In genomic region chr10:29007748-29008610, GRCh38 we compare ENCODE assay signal across 25 cellular contexts.
DNase-seq lines count a peak whose midpoint lies in the region; ATAC-seq and TF ChIP-seq lines count a peak whose summit lies in the region.
"Had no signal": no experiment of that assay in that cellular context is flagged by ENCODE, and none has a peak within 500 bp of the region (broad histone marks: within the 10 kb centered on the region; RNA-seq: fewer than 3 reads in every experiment).

No MANE protein-coding gene starts in this region.

- peak overlapping the region; percentile 41 for H2AFZ ChIP-seq in osteoblast (ENCODE audit: low read length)

- H4K20me1 ChIP-seq in osteoblast (ENCODE audit: insufficient read depth, low read length) = no peaks in the 10 kb centered on the region

- H3K4me1 ChIP-seq in osteoblast (ENCODE audit: insufficient read depth, low read length) (peaks cover 8% of the 10 kb centered on the region), foreskin keratinocyte (no peaks in the 10 kb centered on the region)
- H3K4me1 ChIP-seq: heart left ventricle, prostate gland, thyroid gland had no signal

- H3K27ac ChIP-seq in osteoblast (ENCODE audit: low read depth, low read length) (peak overlapping the region; percentile 7), foreskin keratinocyte (no peak overlapping the region)
- H3K27ac ChIP-seq: heart left ventricle, prostate gland, thyroid gland had no signal

- no peaks in the 10 kb centered on the region for H3K36me3 ChIP-seq in osteoblast (ENCODE audit: insufficient read depth, low read length)
- H3K36me3 ChIP-seq: HAP-1, heart left ventricle, prostate gland, thyroid gland had no signal

- H3K79me2 ChIP-seq in osteoblast (ENCODE audit: insufficient read depth, low read length) = no peaks in the 10 kb centered on the region

- ATAC-seq in foreskin keratinocyte (no peak), HG03457 (IDR thresholded peaks at IDR 0.05; ENCODE audit: unreplicated experiment) (no peak), HG02623 (IDR thresholded peaks at IDR 0.05; ENCODE audit: unreplicated experiment) (no peak)
- no peak for ATAC-seq in activated CD8-positive, alpha-beta T cell treated with anti-CD3 and anti-CD28 coated beads, Interleukin-2, amount 10 ng/mL, durations not matched to agents 7 days and 5 days
- ATAC-seq: activated CD8-positive, alpha-beta T cell treated with anti-CD3 and anti-CD28 coated beads for 36 hours; heart left ventricle; naive thymus-derived CD8-positive, alpha-beta T cell; T-helper 17 cell; WTC11 had no signal

- H3K36me3 Mint-ChIP-seq in activated CD8-positive, alpha-beta T cell treated with anti-CD3 and anti-CD28 coated beads, Interleukin-2, amount 10 ng/mL, durations not matched to agents 7 days and 5 days (ENCODE audit: low read depth) = no peaks in the 10 kb centered on the region
- H3K36me3 Mint-ChIP-seq: activated naive CD4-positive, alpha-beta T cell treated with anti-CD3 and anti-CD28 coated beads, Interleukin-2, amount 50 U/mL, for 24 hours; CD4-positive, alpha-beta memory T cell; immature natural killer cell; naive thymus-derived CD8-positive, alpha-beta T cell had no signal

- H3K27me3 ChIP-seq in osteoblast (ENCODE audit: insufficient read depth, low read length) (no peaks in the 10 kb centered on the region), foreskin keratinocyte (peaks cover 3% of the 10 kb centered on the region)
- H3K27me3 ChIP-seq: heart left ventricle, thyroid gland had no signal

- H3K9me3 Mint-ChIP-seq in activated CD8-positive, alpha-beta T cell treated with anti-CD3 and anti-CD28 coated beads, Interleukin-2, amount 10 ng/mL, durations not matched to agents 7 days and 5 days (ENCODE audit: insufficient read depth) = no peaks in the 10 kb centered on the region
- H3K9me3 Mint-ChIP-seq: activated CD8-positive, alpha-beta T cell treated with anti-CD3 and anti-CD28 coated beads for 36 hours; activated naive CD4-positive, alpha-beta T cell treated with anti-CD3 and anti-CD28 coated beads, Interleukin-2, amount 50 U/mL, for 24 hours; immature natural killer cell had no signal

- DNase-seq in COLO829 (ENCODE audit: low spot score) (peak; percentile 75), RPMI7951 (ENCODE audit: low read depth) (peak; percentile 71), fibroblast of peridontal ligament (ENCODE audit: extremely low read depth) (peak; percentile 67), osteoblast (ENCODE audit: insufficient read length, low spot score, missing footprints) (no peak), foreskin keratinocyte (no peak)
- no peak for DNase-seq in activated CD8-positive, alpha-beta T cell treated with anti-CD3 and anti-CD28 coated beads, Interleukin-2, amount 10 ng/mL, durations not matched to agents 7 days and 5 days
- DNase-seq: activated CD8-positive, alpha-beta T cell treated with anti-CD3 and anti-CD28 coated beads for 36 hours; activated T-cell treated with anti-CD3 and anti-CD28 coated beads, Interleukin-2, amount 50 U/mL, for 48 hours; CD4-positive, alpha-beta memory T cell; effector CD8-positive, alpha-beta T cell; immature natural killer cell; naive thymus-derived CD8-positive, alpha-beta T cell; NCI-H1092 treated with DMSO at 0.1 percent for 48 hours; NCI-H526; SIG-M5; stimulated activated CD4-positive, alpha-beta T cell treated with anti-CD3 and anti-CD28 coated beads, Interleukin-12 subunit alpha, Interleukin-12 subunit beta, amount 100 ng/mL, for 4 hours; T-helper 17 cell; thyroid gland had no signal

- H3K4me2 ChIP-seq in osteoblast (ENCODE audit: insufficient read depth, low read length) = peak overlapping the region; percentile 39

- H3K4me3 ChIP-seq in osteoblast (ENCODE audit: insufficient read depth, low read length) = no peak overlapping the region
- H3K4me3 ChIP-seq: HAP-1, heart left ventricle, prostate gland, thyroid gland had no signal

- H3K4me1 Mint-ChIP-seq in activated CD8-positive, alpha-beta T cell treated with anti-CD3 and anti-CD28 coated beads, Interleukin-2, amount 10 ng/mL, durations not matched to agents 7 days and 5 days (ENCODE audit: low read depth) = no peaks in the 10 kb centered on the region
- H3K4me1 Mint-ChIP-seq: activated naive CD4-positive, alpha-beta T cell treated with anti-CD3 and anti-CD28 coated beads, Interleukin-2, amount 50 U/mL, for 24 hours; CD4-positive, alpha-beta memory T cell; immature natural killer cell; naive thymus-derived CD8-positive, alpha-beta T cell; T-helper 17 cell had no signal

- TF ChIP-seq CTCF in osteoblast (IDR thresholded peaks at IDR 0.05; ENCODE audit: extremely low read depth, low read depth, low read length) = no peak
- TF ChIP-seq CTCF in foreskin keratinocyte (conservative IDR thresholded peaks at IDR 0.05) = no peak

- no peaks in the 10 kb centered on the region for H3K27me3 Mint-ChIP-seq in activated CD8-positive, alpha-beta T cell treated with anti-CD3 and anti-CD28 coated beads, Interleukin-2, amount 10 ng/mL, durations not matched to agents 7 days and 5 days (ENCODE audit: low read depth)
- H3K27me3 Mint-ChIP-seq: activated CD8-positive, alpha-beta T cell treated with anti-CD3 and anti-CD28 coated beads for 36 hours; activated naive CD4-positive, alpha-beta T cell treated with anti-CD3 and anti-CD28 coated beads, Interleukin-2, amount 50 U/mL, for 24 hours had no signal

- no peak overlapping the region for H3K27ac Mint-ChIP-seq in activated CD8-positive, alpha-beta T cell treated with anti-CD3 and anti-CD28 coated beads, Interleukin-2, amount 10 ng/mL, durations not matched to agents 7 days and 5 days
- H3K27ac Mint-ChIP-seq: activated CD8-positive, alpha-beta T cell treated with anti-CD3 and anti-CD28 coated beads for 36 hours; activated naive CD4-positive, alpha-beta T cell treated with anti-CD3 and anti-CD28 coated beads, Interleukin-2, amount 50 U/mL, for 24 hours; immature natural killer cell; naive thymus-derived CD8-positive, alpha-beta T cell; T-helper 17 cell; WTC11 had no signal

- no peaks in the 10 kb centered on the region for H3K9me3 ChIP-seq in osteoblast (ENCODE audit: low read depth, low read length)
- H3K9me3 ChIP-seq: prostate gland, thyroid gland had no signal

- CTCF ChIA-PET in activated CD8-positive, alpha-beta T cell treated with anti-CD3 and anti-CD28 coated beads, Interleukin-2, amount 10 ng/mL, durations not matched to agents 7 days and 5 days (lab: Charles Lee) = no interaction called here

- POLR2A ChIA-PET in activated CD8-positive, alpha-beta T cell treated with anti-CD3 and anti-CD28 coated beads, Interleukin-2, amount 10 ng/mL, durations not matched to agents 7 days and 5 days (lab: Charles Lee) = no interaction called here

- no peak overlapping the region for H3K4me3 Mint-ChIP-seq in activated CD8-positive, alpha-beta T cell treated with anti-CD3 and anti-CD28 coated beads, Interleukin-2, amount 10 ng/mL, durations not matched to agents 7 days and 5 days
- H3K4me3 Mint-ChIP-seq: activated CD8-positive, alpha-beta T cell treated with anti-CD3 and anti-CD28 coated beads for 36 hours; activated naive CD4-positive, alpha-beta T cell treated with anti-CD3 and anti-CD28 coated beads, Interleukin-2, amount 50 U/mL, for 24 hours; CD4-positive, alpha-beta memory T cell; immature natural killer cell; naive thymus-derived CD8-positive, alpha-beta T cell; T-helper 17 cell; WTC11 had no signal

Comparison
In these comparisons a context has a peak if more than half of its experiments do, and no peak if none do; other contexts are left out.
1. DNase-seq: peak in COLO829 (single experiment), RPMI7951 (single experiment) and fibroblast of peridontal ligament (single experiment); none in osteoblast (single experiment), foreskin keratinocyte (0 of 2) and activated CD8-positive, alpha-beta T cell treated with anti-CD3 and anti-CD28 coated beads, Interleukin-2, amount 10 ng/mL, durations not matched to agents 7 days and 5 days (single experiment).